Comparison of ENCODE assay signal across 8 cellular contexts in genomic region chr12:4648499-4649357, GRCh38. TPM values are rescaled to one million over a fixed set of nuclear protein-coding genes. Genes with fewer than 3 reads are reported as not detected.
DNase-seq lines count a peak whose midpoint lies in the region; ATAC-seq and TF ChIP-seq lines count a peak whose summit lies in the region.

Gene AKAP3, minus strand, starts transcription at chr12:4649051. Its CDS starts 10,855 bp downstream, at chr12:4638196.
Gene NDUFA9, plus strand, starts transcription at chr12:4649114. Its CDS starts 13 bp downstream, at chr12:4649127.

- H3K36me3 ChIP-seq in kidney epithelial cell (ENCODE audit: control insufficient read depth, insufficient read depth, low read length) = no peaks in the 10 kb centered on the region

- TF ChIP-seq CTCF in AG04450 (IDR thresholded peaks at IDR 0.05; ENCODE audit: low read depth, low read length) (no peak), choroid plexus epithelial cell (conservative IDR thresholded peaks at IDR 0.05; ENCODE audit: low read depth, low read length) (no peak), kidney epithelial cell (IDR thresholded peaks at IDR 0.05; ENCODE audit: insufficient read depth, low read length, poor library complexity, severe bottlenecking) (no peak)

- H3K27ac ChIP-seq in AG04450 (ENCODE audit: low read depth, low read length) = peak within 1 kb of the TSS; percentile 77

- no peaks in the 10 kb centered on the region for H3K9me3 ChIP-seq in AG04450 (ENCODE audit: control insufficient read depth, insufficient read depth, low read length)

- ATAC-seq in GM18873 (IDR thresholded peaks at IDR 0.05; ENCODE audit: low FRiP score, unreplicated experiment) (peak; percentile 67), HG03175 (IDR thresholded peaks at IDR 0.05; ENCODE audit: unreplicated experiment) (peak; percentile 94)

- DNase-seq in AG04450 (ENCODE audit: low read depth, low spot score) (peak; percentile 61), NCI-H345 (lab: John Stamatoyannopoulos, UW) (peak; percentile 88), choroid plexus epithelial cell (ENCODE audit: low read depth) (peak; percentile 90), kidney epithelial cell (ENCODE audit: low read depth) (peak; percentile 56)
- DNase-seq in activated CD4-positive, alpha-beta T cell treated with anti-CD3 and anti-CD28 coated beads for 1 hour = peak; percentile 65
- DNase-seq in stimulated activated CD4-positive, alpha-beta T cell treated with anti-CD3 and anti-CD28 coated beads, Interleukin-15, amount 100 ng/mL, for 24 hours = peak; percentile 84

- POLR2A ChIA-PET in AG04450 (lab: Yijun Ruan, JAX) = interaction anchor here (0.7 to 1.2 kb wide), 4 partner anchors 10 to 327 kb away, joined by 3 to 4 read pairs (median 3); no protein-coding TSS in a partner anchor

- CTCF ChIA-PET in AG04450 (lab: Charles Lee) = interaction anchor here (0.7 to 1.1 kb wide), 4 partner anchors 11 to 483 kb away, joined by 3 to 7 read pairs (median 4); no protein-coding TSS in a partner anchor

- H3K27me3 ChIP-seq in AG04450 (ENCODE audit: control insufficient read depth, insufficient read depth, low read length) (no peaks in the 10 kb centered on the region), kidney epithelial cell (ENCODE audit: control insufficient read depth, insufficient read depth, low read length) (no peaks in the 10 kb centered on the region)

- H3K4me3 ChIP-seq in AG04450 (ENCODE audit: low read depth, low read length) = peak within 1 kb of the TSS; percentile 86
- H3K4me3 ChIP-seq in choroid plexus epithelial cell (ENCODE audit: low read depth, low read length) = peak within 1 kb of the TSS; percentile 74
- H3K4me3 ChIP-seq in kidney epithelial cell (ENCODE audit: low read depth, low read length) = peak within 1 kb of the TSS; percentile 82

RNA-seq across cellular contexts. Expression of gene AKAP3, which starts in this region (rescaled TPM):
- polyA plus RNA-seq in AG04450 (2011; rRNA removed) = 0.29 and 0.73 TPM in 2 replicates
- polyA minus RNA-seq in AG04450 (2011; rRNA and poly(A)+ RNA removed) = 0.55 and 0.87 TPM in 2 replicates
- 4.0 and 6.6 TPM in 2 replicates for total RNA-seq in kidney epithelial cell

RNA-seq across cellular contexts. Expression of gene NDUFA9, which starts in this region (rescaled TPM):
- polyA plus RNA-seq in AG04450 (2011; rRNA removed) = 81.5 and 83.1 TPM in 2 replicates
- 147 and 204 TPM in 2 replicates for polyA minus RNA-seq in AG04450 (2011; rRNA and poly(A)+ RNA removed)
- 66.0 and 73.7 TPM in 2 replicates for total RNA-seq in kidney epithelial cell

Comparison
In these comparisons a context has a peak if more than half of its experiments do, and no peak if none do; other contexts are left out.
1. Peak in every context shown above with its lines: DNase-seq, ATAC-seq, H3K4me3 ChIP-seq and H3K27ac ChIP-seq.